ENCODE assay signal across 19 cellular contexts in the genomic region with DNA sequence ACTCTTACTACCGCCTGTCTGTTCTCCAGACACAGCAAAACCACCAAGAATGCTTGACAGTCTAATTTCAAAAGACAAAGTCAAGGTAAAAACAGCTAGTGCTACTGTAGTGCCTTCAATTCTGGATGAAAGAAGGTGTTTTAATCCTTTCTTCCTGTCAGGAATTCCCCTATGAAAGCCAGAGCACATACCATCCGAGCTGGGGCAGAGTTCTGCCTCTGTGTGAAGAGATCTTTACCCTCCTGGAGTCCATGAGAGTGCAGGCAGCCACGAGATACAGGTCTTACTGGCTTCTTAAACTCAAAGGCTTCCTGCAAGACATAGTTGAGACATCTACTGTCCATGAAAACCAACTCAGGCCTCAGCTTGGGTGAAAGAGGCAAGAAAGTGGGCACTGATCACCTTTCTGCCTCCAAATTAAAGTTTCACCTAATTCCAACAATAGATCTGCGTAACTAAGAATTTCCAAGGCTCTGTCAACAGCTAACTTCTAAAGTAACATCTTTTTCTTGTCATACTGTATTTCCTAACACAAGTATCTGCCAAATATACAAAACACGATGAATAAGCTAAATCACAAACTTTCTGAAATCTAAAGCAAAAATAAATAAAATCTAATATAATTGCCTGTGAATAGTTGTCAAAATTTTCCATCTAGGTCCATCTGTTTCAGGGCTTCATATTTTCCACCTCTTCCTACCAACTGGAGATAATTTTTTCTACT. TPM values are rescaled to one million over a fixed set of nuclear protein-coding genes. Genes with fewer than 3 reads are reported as not detected.
DNase-seq lines count a peak whose midpoint lies in the region; ATAC-seq and TF ChIP-seq lines count a peak whose summit lies in the region.
"Had no signal": no experiment of that assay in that cellular context is flagged by ENCODE, and none has a peak within 500 bp of the region (broad histone marks: within the 10 kb centered on the region; RNA-seq: fewer than 3 reads in every experiment).

No MANE protein-coding gene starts in this region.

- H3K4me3 ChIP-seq in upper lobe of right lung, result no peak overlapping the region
- H3K4me3 ChIP-seq: BLaER1 treated with 17β-estradiol and CSF1 and Interleukin-3, amounts not matched to agents 10 nM and 100 nM had no signal

- intact Hi-C loops in upper lobe of right lung (cut with DNase I), result no loop called here

- DNase-seq in activated naive CD4-positive, alpha-beta T cell treated with anti-CD3 and anti-CD28 coated beads, Interleukin-2, amount 10 ng/mL, durations not matched to agents 7 days and 5 days, result no peak
- DNase-seq in activated naive CD4-positive, alpha-beta T cell treated with Interleukin-2 at 50 U/mL for 16 hours, result no peak
- peak; percentile 43 for DNase-seq in amniotic epithelial cell (ENCODE audit: low read depth)
- peak; percentile 38 for DNase-seq in iris pigment epithelial cell (ENCODE audit: low read depth)
- DNase-seq in upper lobe of right lung, result no peak
- DNase-seq in immature natural killer cell, result no peak
- DNase-seq in SW 1271 (lab: John Stamatoyannopoulos, UW), result no peak
- DNase-seq: CD8-positive, alpha-beta memory T cell; NCI-H1417 treated with DMSO at 0.1 percent for 48 hours; NCI-H2029; NCI-H2171; NCI-H446 treated with DMSO at 0.1 percent for 48 hours; NK-92 treated with Interleukin-12 subunit alpha and Interleukin-12 subunit beta, amount 100 ng/mL, for 24 hours; RPMI8226 had no signal

- no peaks in the 10 kb centered on the region for H3K9me3 Mint-ChIP-seq in activated naive CD4-positive, alpha-beta T cell treated with anti-CD3 and anti-CD28 coated beads, Interleukin-2, amount 10 ng/mL, durations not matched to agents 7 days and 5 days
- H3K9me3 Mint-ChIP-seq in immature natural killer cell, result no peaks in the 10 kb centered on the region
- H3K9me3 Mint-ChIP-seq: CD8-positive, alpha-beta memory T cell; IgD-negative memory B cell had no signal

- H3K36me3 Mint-ChIP-seq in activated naive CD4-positive, alpha-beta T cell treated with anti-CD3 and anti-CD28 coated beads, Interleukin-2, amount 10 ng/mL, durations not matched to agents 7 days and 5 days, result peaks cover 80% of the 10 kb centered on the region
- H3K36me3 Mint-ChIP-seq in immature natural killer cell, result no peaks in the 10 kb centered on the region
- H3K36me3 Mint-ChIP-seq: CD8-positive, alpha-beta memory T cell had no signal

- ATAC-seq in upper lobe of right lung (peak; percentile 36), GM21381 (IDR thresholded peaks at IDR 0.05; ENCODE audit: unreplicated experiment) (no peak)

- H3K4me1 Mint-ChIP-seq in activated naive CD4-positive, alpha-beta T cell treated with anti-CD3 and anti-CD28 coated beads, Interleukin-2, amount 10 ng/mL, durations not matched to agents 7 days and 5 days, result peaks cover 25% of the 10 kb centered on the region
- H3K4me1 Mint-ChIP-seq in immature natural killer cell, result no peaks in the 10 kb centered on the region
- H3K4me1 Mint-ChIP-seq: CD8-positive, alpha-beta memory T cell; IgD-negative memory B cell had no signal

- H3K4me1 ChIP-seq in upper lobe of right lung, result no peaks in the 10 kb centered on the region

- H3K9me3 ChIP-seq in upper lobe of right lung, result no peaks in the 10 kb centered on the region
- H3K9me3 ChIP-seq: BLaER1 treated with 17β-estradiol and CSF1 and Interleukin-3, amounts not matched to agents 10 nM and 100 nM had no signal

- TF ChIP-seq CTCF in upper lobe of right lung (IDR thresholded peaks at IDR 0.05), result no peak

- peak overlapping the region; percentile 49 for H3K27ac Mint-ChIP-seq in activated naive CD4-positive, alpha-beta T cell treated with anti-CD3 and anti-CD28 coated beads, Interleukin-2, amount 10 ng/mL, durations not matched to agents 7 days and 5 days
- no peak overlapping the region for H3K27ac Mint-ChIP-seq in immature natural killer cell
- H3K27ac Mint-ChIP-seq: CD8-positive, alpha-beta memory T cell; IgD-negative memory B cell had no signal

- no peaks in the 10 kb centered on the region for H3K27me3 Mint-ChIP-seq in activated naive CD4-positive, alpha-beta T cell treated with anti-CD3 and anti-CD28 coated beads, Interleukin-2, amount 10 ng/mL, durations not matched to agents 7 days and 5 days
- H3K27me3 Mint-ChIP-seq in immature natural killer cell (ENCODE audit: low read depth in 3 of 3), result no peaks in the 10 kb centered on the region
- H3K27me3 Mint-ChIP-seq: IgD-negative memory B cell had no signal

- CTCF ChIA-PET in activated naive CD4-positive, alpha-beta T cell treated with anti-CD3 and anti-CD28 coated beads, Interleukin-2, amount 10 ng/mL, durations not matched to agents 7 days and 5 days (lab: Charles Lee), result no interaction called here

- H3K27me3 ChIP-seq in upper lobe of right lung, result no peaks in the 10 kb centered on the region
- H3K27me3 ChIP-seq: BLaER1 treated with 17β-estradiol and CSF1 and Interleukin-3, amounts not matched to agents 10 nM and 100 nM had no signal

- H3K4me3 Mint-ChIP-seq in activated naive CD4-positive, alpha-beta T cell treated with anti-CD3 and anti-CD28 coated beads, Interleukin-2, amount 10 ng/mL, durations not matched to agents 7 days and 5 days, result no peak overlapping the region
- no peak overlapping the region for H3K4me3 Mint-ChIP-seq in immature natural killer cell
- H3K4me3 Mint-ChIP-seq: CD8-positive, alpha-beta memory T cell; IgD-negative memory B cell had no signal

- H3K36me3 ChIP-seq in upper lobe of right lung, result no peaks in the 10 kb centered on the region

- no peak overlapping the region for H3K27ac ChIP-seq in upper lobe of right lung
- H3K27ac ChIP-seq: BLaER1 treated with 17β-estradiol and CSF1 and Interleukin-3, amounts not matched to agents 10 nM and 100 nM had no signal

RNA-seq across cellular contexts. Expression of a gene that starts 7.5 kb away (rescaled TPM):
- total RNA-seq in upper lobe of right lung, result 0.90 TPM
- under 1 TPM in 2 of 3 donors, not detected in 1; 0.16 to 0.20 TPM for polyA plus RNA-seq in immature natural killer cell
- polyA plus RNA-seq: CD8-positive, alpha-beta memory T cell; IgD-negative memory B cell had no signal

RNA-seq across cellular contexts. Expression of a gene that starts 42.6 kb away (rescaled TPM):
- not detected for total RNA-seq in upper lobe of right lung
- polyA plus RNA-seq in immature natural killer cell, result not detected
- total RNA-seq: A172; CD8-positive, alpha-beta memory T cell; HT-29 had no signal
- polyA plus RNA-seq: CD8-positive, alpha-beta memory T cell had no signal

Comparison
In these comparisons a context has a peak if more than half of its experiments do, and no peak if none do; other contexts are left out.
1. DNase-seq: peak in amniotic epithelial cell (single experiment) and iris pigment epithelial cell (single experiment); none in activated naive CD4-positive, alpha-beta T cell treated with anti-CD3 and anti-CD28 coated beads, Interleukin-2, amount 10 ng/mL, durations not matched to agents 7 days and 5 days (single experiment), activated naive CD4-positive, alpha-beta T cell treated with Interleukin-2 at 50 U/mL for 16 hours (single experiment), upper lobe of right lung (single experiment), immature natural killer cell (0 of 3) and SW 1271 (0 of 2).